In genomic region chr2:50455351-50455750, GRCh38 we compare ENCODE assay signal across 9 cellular contexts.
"Had no signal": no experiment of that assay in that cellular context is flagged by ENCODE, and none has a peak within 500 bp of the region (broad histone marks: within the 10 kb centered on the region; RNA-seq: fewer than 3 reads in every experiment).

No MANE protein-coding gene starts in this region.

- H3K9me3 ChIP-seq: HAP-1 had no signal

- ATAC-seq: GM23338, HCT116 had no signal

- H3K36me3 ChIP-seq: HAP-1 had no signal

- H3K9ac ChIP-seq: GM23248 had no signal

- H3K4me2 ChIP-seq: GM23338 had no signal

- DNase-seq: GM23248, GOT3, H7, H9, HCEC 1CT, HFFc6 had no signal

- H2AFZ ChIP-seq: GM23248, GM23338 had no signal

- H3K27ac ChIP-seq: GM23248 had no signal

- H3K4me3 ChIP-seq: GM23248, GM23338, HAP-1 had no signal
